ENCODE assay signal across 15 cellular contexts in genomic region chr10:72123616-72124015, GRCh38.
"Had no signal": no experiment of that assay in that cellular context is flagged by ENCODE, and none has a peak within 500 bp of the region (broad histone marks: within the 10 kb centered on the region; RNA-seq: fewer than 3 reads in every experiment).

No MANE protein-coding gene starts in this region.

- DNase-seq: activated CD4-positive, alpha-beta T cell treated with anti-CD3 and anti-CD28 coated beads, Interleukin-2, amount 10 ng/mL, durations not matched to agents 7 days and 5 days; activated CD4-positive, CD25-positive, alpha-beta regulatory T cell; activated CD8-positive, alpha-beta memory T cell treated with anti-CD3 and anti-CD28 coated beads for 24 hours; activated naive CD4-positive, alpha-beta T cell; activated naive CD8-positive, alpha-beta T cell treated with anti-CD3 and anti-CD28 coated beads, Interleukin-2, amount 10 ng/mL, durations not matched to agents 7 days and 5 days; erythroblast; gastrocnemius medialis; heart left ventricle; lower lobe of right lung; sigmoid colon; stimulated activated CD4-positive, alpha-beta T cell treated with anti-CD3 and anti-CD28 coated beads, Interleukin-1b, Interleukin-23, amount 100 ng/mL, for 48 hours; stomach; testis; upper lobe of left lung had no signal

- H3K36me3 ChIP-seq: gastrocnemius medialis had no signal

- H3K27ac ChIP-seq: gastrocnemius medialis, lower lobe of right lung, parathyroid adenoma, sigmoid colon, stomach, upper lobe of left lung had no signal

- H3K4me1 ChIP-seq: lower lobe of right lung, parathyroid adenoma, sigmoid colon, upper lobe of left lung had no signal

- H3K27me3 ChIP-seq: gastrocnemius medialis, heart left ventricle, sigmoid colon, stomach, testis, upper lobe of left lung had no signal

- H3K9me3 ChIP-seq: gastrocnemius medialis, heart left ventricle, lower lobe of right lung, sigmoid colon, stomach, testis, upper lobe of left lung had no signal

- H3K4me3 ChIP-seq: gastrocnemius medialis, heart left ventricle, lower lobe of right lung, sigmoid colon, stomach, testis, upper lobe of left lung had no signal

- ATAC-seq: gastrocnemius medialis, lower lobe of right lung had no signal
